In the genomic region with DNA sequence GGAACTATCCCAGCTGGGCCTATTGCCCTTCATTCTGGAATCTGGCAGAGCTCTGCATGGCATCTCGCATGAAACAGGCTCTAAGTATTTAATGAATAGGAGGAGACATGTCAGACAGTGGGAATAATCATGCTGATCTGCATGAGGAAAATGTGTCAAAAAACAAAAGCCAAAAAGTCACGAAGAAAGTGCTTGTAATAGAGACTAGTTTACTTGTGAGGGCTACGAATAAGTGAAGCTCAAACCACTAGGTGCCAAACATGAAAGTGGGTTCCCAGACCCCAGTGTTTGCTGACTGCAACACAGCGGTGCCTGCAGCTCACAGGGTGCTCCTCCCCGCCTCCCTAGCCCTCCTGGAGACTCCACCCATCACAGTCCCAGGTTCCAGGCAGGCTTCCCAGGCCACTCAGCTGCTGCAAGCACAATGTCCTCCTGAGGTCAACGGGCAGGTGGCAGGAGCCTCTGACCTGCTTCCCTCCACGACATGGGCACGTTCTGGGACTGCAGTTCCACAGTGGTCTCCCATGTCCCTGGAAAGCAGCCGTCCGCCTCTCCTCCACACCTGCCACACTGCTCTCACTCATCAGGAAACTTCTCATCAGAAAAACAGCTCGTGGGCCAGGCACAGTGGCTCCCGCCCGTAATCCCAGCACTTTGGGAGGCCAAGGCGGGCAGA, we compare ENCODE assay signal across 1 cellular context.
TF ChIP-seq lines count a peak whose summit lies in the region.

No MANE protein-coding gene starts in this region.

TF ChIP-seq in GM23338, 12 proteins besides CTCF, POLR2A, EP300 and RAD21:
- TF ChIP-seq, protein P1, sequence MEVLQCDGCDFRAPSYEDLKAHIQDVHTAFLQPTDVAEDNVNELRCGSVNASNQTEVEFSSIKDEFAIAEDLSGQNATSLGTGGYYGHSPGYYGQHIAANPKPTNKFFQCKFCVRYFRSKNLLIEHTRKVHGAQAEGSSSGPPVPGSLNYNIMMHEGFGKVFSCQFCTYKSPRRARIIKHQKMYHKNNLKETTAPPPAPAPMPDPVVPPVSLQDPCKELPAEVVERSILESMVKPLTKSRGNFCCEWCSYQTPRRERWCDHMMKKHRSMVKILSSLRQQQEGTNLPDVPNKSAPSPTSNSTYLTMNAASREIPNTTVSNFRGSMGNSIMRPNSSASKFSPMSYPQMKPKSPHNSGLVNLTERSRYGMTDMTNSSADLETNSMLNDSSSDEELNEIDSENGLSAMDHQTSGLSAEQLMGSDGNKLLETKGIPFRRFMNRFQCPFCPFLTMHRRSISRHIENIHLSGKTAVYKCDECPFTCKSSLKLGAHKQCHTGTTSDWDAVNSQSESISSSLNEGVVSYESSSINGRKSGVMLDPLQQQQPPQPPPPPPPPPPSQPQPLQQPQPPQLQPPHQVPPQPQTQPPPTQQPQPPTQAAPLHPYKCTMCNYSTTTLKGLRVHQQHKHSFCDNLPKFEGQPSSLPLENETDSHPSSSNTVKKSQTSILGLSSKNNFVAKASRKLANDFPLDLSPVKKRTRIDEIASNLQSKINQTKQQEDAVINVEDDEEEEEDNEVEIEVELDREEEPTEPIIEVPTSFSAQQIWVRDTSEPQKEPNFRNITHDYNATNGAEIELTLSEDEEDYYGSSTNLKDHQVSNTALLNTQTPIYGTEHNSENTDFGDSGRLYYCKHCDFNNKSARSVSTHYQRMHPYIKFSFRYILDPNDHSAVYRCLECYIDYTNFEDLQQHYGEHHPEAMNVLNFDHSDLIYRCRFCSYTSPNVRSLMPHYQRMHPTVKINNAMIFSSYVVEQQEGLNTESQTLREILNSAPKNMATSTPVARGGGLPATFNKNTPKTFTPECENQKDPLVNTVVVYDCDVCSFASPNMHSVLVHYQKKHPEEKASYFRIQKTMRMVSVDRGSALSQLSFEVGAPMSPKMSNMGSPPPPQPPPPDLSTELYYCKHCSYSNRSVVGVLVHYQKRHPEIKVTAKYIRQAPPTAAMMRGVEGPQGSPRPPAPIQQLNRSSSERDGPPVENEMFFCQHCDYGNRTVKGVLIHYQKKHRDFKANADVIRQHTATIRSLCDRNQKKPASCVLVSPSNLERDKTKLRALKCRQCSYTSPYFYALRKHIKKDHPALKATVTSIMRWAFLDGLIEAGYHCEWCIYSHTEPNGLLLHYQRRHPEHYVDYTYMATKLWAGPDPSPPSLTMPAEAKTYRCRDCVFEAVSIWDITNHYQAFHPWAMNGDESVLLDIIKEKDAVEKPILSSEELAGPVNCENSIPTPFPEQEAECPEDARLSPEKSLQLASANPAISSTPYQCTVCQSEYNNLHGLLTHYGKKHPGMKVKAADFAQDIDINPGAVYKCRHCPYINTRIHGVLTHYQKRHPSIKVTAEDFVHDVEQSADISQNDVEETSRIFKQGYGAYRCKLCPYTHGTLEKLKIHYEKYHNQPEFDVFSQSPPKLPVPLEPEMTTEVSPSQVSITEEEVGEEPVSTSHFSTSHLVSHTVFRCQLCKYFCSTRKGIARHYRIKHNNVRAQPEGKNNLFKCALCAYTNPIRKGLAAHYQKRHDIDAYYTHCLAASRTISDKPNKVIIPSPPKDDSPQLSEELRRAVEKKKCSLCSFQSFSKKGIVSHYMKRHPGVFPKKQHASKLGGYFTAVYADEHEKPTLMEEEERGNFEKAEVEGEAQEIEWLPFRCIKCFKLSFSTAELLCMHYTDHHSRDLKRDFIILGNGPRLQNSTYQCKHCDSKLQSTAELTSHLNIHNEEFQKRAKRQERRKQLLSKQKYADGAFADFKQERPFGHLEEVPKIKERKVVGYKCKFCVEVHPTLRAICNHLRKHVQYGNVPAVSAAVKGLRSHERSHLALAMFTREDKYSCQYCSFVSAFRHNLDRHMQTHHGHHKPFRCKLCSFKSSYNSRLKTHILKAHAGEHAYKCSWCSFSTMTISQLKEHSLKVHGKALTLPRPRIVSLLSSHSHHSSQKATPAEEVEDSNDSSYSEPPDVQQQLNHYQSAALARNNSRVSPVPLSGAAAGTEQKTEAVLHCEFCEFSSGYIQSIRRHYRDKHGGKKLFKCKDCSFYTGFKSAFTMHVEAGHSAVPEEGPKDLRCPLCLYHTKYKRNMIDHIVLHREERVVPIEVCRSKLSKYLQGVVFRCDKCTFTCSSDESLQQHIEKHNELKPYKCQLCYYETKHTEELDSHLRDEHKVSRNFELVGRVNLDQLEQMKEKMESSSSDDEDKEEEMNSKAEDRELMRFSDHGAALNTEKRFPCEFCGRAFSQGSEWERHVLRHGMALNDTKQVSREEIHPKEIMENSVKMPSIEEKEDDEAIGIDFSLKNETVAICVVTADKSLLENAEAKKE (CRISPR knock-in tag; IDR thresholded peaks at IDR 0.05): no peak
- TF ChIP-seq EZH2phosphoT487 (IDR thresholded peaks at IDR 0.05; ENCODE audit: unreplicated experiment): no peak
- TF ChIP-seq EZH2 (IDR thresholded peaks at IDR 0.05; ENCODE audit: low read depth, unreplicated experiment): no peak
- no peak for TF ChIP-seq STAT1 (IDR thresholded peaks at IDR 0.05; ENCODE audit: unreplicated experiment)
- TF ChIP-seq JUNB (IDR thresholded peaks at IDR 0.05; ENCODE audit: unreplicated experiment): no peak
- TF ChIP-seq NANOG (IDR thresholded peaks at IDR 0.05; ENCODE audit: borderline replicate concordance): no peak
- no peak for TF ChIP-seq CREB1 (CRISPR knock-in tag; IDR thresholded peaks at IDR 0.05; ENCODE audit: low read depth)
- TF ChIP-seq, protein P2, sequence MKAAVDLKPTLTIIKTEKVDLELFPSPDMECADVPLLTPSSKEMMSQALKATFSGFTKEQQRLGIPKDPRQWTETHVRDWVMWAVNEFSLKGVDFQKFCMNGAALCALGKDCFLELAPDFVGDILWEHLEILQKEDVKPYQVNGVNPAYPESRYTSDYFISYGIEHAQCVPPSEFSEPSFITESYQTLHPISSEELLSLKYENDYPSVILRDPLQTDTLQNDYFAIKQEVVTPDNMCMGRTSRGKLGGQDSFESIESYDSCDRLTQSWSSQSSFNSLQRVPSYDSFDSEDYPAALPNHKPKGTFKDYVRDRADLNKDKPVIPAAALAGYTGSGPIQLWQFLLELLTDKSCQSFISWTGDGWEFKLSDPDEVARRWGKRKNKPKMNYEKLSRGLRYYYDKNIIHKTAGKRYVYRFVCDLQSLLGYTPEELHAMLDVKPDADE (IDR thresholded peaks at IDR 0.05): no peak
- no peak for TF ChIP-seq POLR2AphosphoS5 (IDR thresholded peaks at IDR 0.05; ENCODE audit: low read depth)
- no peak for TF ChIP-seq ZNF114 (CRISPR knock-in tag; IDR thresholded peaks at IDR 0.05)
- TF ChIP-seq, protein P3, sequence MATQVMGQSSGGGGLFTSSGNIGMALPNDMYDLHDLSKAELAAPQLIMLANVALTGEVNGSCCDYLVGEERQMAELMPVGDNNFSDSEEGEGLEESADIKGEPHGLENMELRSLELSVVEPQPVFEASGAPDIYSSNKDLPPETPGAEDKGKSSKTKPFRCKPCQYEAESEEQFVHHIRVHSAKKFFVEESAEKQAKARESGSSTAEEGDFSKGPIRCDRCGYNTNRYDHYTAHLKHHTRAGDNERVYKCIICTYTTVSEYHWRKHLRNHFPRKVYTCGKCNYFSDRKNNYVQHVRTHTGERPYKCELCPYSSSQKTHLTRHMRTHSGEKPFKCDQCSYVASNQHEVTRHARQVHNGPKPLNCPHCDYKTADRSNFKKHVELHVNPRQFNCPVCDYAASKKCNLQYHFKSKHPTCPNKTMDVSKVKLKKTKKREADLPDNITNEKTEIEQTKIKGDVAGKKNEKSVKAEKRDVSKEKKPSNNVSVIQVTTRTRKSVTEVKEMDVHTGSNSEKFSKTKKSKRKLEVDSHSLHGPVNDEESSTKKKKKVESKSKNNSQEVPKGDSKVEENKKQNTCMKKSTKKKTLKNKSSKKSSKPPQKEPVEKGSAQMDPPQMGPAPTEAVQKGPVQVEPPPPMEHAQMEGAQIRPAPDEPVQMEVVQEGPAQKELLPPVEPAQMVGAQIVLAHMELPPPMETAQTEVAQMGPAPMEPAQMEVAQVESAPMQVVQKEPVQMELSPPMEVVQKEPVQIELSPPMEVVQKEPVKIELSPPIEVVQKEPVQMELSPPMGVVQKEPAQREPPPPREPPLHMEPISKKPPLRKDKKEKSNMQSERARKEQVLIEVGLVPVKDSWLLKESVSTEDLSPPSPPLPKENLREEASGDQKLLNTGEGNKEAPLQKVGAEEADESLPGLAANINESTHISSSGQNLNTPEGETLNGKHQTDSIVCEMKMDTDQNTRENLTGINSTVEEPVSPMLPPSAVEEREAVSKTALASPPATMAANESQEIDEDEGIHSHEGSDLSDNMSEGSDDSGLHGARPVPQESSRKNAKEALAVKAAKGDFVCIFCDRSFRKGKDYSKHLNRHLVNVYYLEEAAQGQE (IDR thresholded peaks at IDR 0.05; ENCODE audit: unreplicated experiment): no peak
- no peak for TF ChIP-seq ZNF331 (CRISPR knock-in tag; IDR thresholded peaks at IDR 0.05; ENCODE audit: low read depth)
